Comparison of ENCODE assay signal across 35 cellular contexts in genomic region chr20:60883517-60883916, GRCh38.
"Had no signal": no experiment of that assay in that cellular context is flagged by ENCODE, and none has a peak within 500 bp of the region (broad histone marks: within the 10 kb centered on the region; RNA-seq: fewer than 3 reads in every experiment).

No MANE protein-coding gene starts in this region.

- H3K4me2 ChIP-seq: PC-9 had no signal

- H2AFZ ChIP-seq: PC-9 had no signal

- H3K4me1 ChIP-seq: ascending aorta, breast epithelium had no signal

- ATAC-seq: Right ventricle myocardium inferior, SK-N-SH treated with all-trans-retinoic acid at 6 μM for 48 hours had no signal

- H3K36me3 ChIP-seq: ascending aorta, breast epithelium had no signal

- H3K27ac ChIP-seq: ascending aorta, breast epithelium, PC-9, RWPE1, VCaP had no signal

- DNase-seq: activated B cell treated with CpG ODN at 0.5 μM for 24 hours; activated CD4-positive, alpha-beta memory T cell treated with anti-CD3 and anti-CD28 coated beads for 36 hours; activated CD4-positive, alpha-beta T cell treated with anti-CD3 and anti-CD28 coated beads for 4 hours; activated CD4-positive, alpha-beta T cell treated with anti-CD3 and anti-CD28 coated beads, Interleukin-2, amount 50 U/mL, for 1 hour; activated CD4-positive, CD25-positive, alpha-beta regulatory T cell treated with anti-CD3 and anti-CD28 coated beads, Interleukin-2, amount 50 U/mL, for 72 hours; activated CD8-positive, alpha-beta memory T cell treated with anti-CD3 and anti-CD28 coated beads, Interleukin-2, amount 50 U/mL, for 4 hours; activated effector memory CD4-positive, alpha-beta T cell treated with anti-CD3 and anti-CD28 coated beads, Interleukin-2, amount 50 U/mL, for 16 hours; activated naive CD4-positive, alpha-beta T cell treated with Interleukin-2 at 50 U/mL for 16 hours; activated naive CD8-positive, alpha-beta T cell treated with anti-CD3 and anti-CD28 coated beads, Interleukin-2, amount 10 ng/mL, durations not matched to agents 7 days and 5 days; activated T-cell treated with anti-CD3 and anti-CD28 coated beads, Interleukin-2, amount 50 U/mL, for 48 hours; amygdala; NCI-H1048; NCI-H1105 treated with DMSO at 0.1 percent for 48 hours; NCI-H1436; NCI-H1694; NCI-H1930; NCI-H2081 treated with DMSO at 0.1 percent for 48 hours; NCI-H226; NCI-H446 treated with DMSO at 0.1 percent for 48 hours; NCI-H524; NCI-H69; NCI-H82; NK-92 treated with Interleukin-12 subunit alpha and Interleukin-12 subunit beta, amount 100 ng/mL, for 24 hours; PC-9; SIG-M5; SW 1271; T-helper 1 cell; T-helper 2 cell; T-helper 9 cell had no signal

- H3K4me3 ChIP-seq: ascending aorta, breast epithelium, PC-9 had no signal

- H3K27me3 ChIP-seq: ascending aorta, breast epithelium had no signal

- H3K9me3 ChIP-seq: ascending aorta, breast epithelium had no signal
